Comparison of ENCODE assay signal across 8 cellular contexts in the genomic region with DNA sequence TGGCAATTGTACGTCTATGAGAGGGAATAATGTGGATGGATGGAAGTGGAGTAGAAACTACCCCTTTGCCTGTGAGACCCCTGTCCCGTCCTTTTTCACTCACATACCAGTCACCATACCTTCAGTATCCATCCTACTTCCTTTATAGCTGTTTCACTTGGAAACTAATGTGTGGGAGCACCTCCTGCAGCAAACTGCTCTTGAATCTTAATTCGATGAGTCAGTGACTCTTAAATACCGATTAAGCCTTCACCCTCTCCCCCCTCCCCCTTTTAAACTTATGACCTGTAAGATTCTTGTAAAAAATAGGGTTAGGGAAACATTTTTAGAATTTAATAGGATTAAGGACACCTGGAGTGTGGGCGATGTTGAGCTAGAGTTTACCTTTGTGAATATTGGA. TPM values are rescaled to one million over a fixed set of nuclear protein-coding genes. Genes with fewer than 3 reads are reported as not detected.
DNase-seq lines count a peak whose midpoint lies in the region; ATAC-seq lines count a peak whose summit lies in the region.

No MANE protein-coding gene starts in this region.

- H3K36me3 Mint-ChIP-seq in activated T-cell treated with anti-CD3 and anti-CD28 coated beads, Interleukin-2, amount 50 U/mL, for 24 hours (ENCODE audit: low read depth): no peaks in the 10 kb centered on the region
- H3K36me3 Mint-ChIP-seq in effector memory CD8-positive, alpha-beta T cell (ENCODE audit: insufficient read depth): peaks cover 10% of the 10 kb centered on the region
- no peaks in the 10 kb centered on the region for H3K36me3 Mint-ChIP-seq in naive B cell

- ATAC-seq in effector memory CD8-positive, alpha-beta T cell (replicated peaks): no peak
- ATAC-seq in naive B cell (ENCODE audit: low read depth in 2 of 2): no peak

- H3K9me3 Mint-ChIP-seq in activated T-cell treated with anti-CD3 and anti-CD28 coated beads, Interleukin-2, amount 50 U/mL, for 24 hours: no peaks in the 10 kb centered on the region
- no peaks in the 10 kb centered on the region for H3K9me3 Mint-ChIP-seq in effector memory CD8-positive, alpha-beta T cell
- no peaks in the 10 kb centered on the region for H3K9me3 Mint-ChIP-seq in naive B cell

- in situ Hi-C loops in SK-MEL-5 (cut with HindIII; ENCODE audit: low pct_unique_long_range_greater_than_20kb, low sequenced_read_pairs): no loop called here

- DNase-seq in activated T-cell treated with anti-CD3 and anti-CD28 coated beads, Interleukin-2, amount 50 U/mL, for 24 hours: no peak
- no peak for DNase-seq in activated T-cell treated with anti-CD3 and anti-CD28 coated beads, Interleukin-2, amount 50 U/mL, for 48 hours
- peak; percentile 49 for DNase-seq in SK-MEL-5 (ENCODE audit: low read depth, low spot score)
- no peak for DNase-seq in effector memory CD8-positive, alpha-beta T cell
- no peak for DNase-seq in naive B cell
- DNase-seq in KG1 (lab: John Stamatoyannopoulos, UW): no peak
- no peak for DNase-seq in DMS153 (lab: John Stamatoyannopoulos, UW)
- no peak for DNase-seq in NCI-H1436 (lab: John Stamatoyannopoulos, UW)

- peaks cover 38% of the 10 kb centered on the region for H3K27me3 Mint-ChIP-seq in activated T-cell treated with anti-CD3 and anti-CD28 coated beads, Interleukin-2, amount 50 U/mL, for 24 hours
- no peaks in the 10 kb centered on the region for H3K27me3 Mint-ChIP-seq in effector memory CD8-positive, alpha-beta T cell
- peaks cover 6 to 9% (median 9%) of the 10 kb centered on the region in 3 donors for H3K27me3 Mint-ChIP-seq in naive B cell

- peak overlapping the region; percentile 84 for H3K27ac Mint-ChIP-seq in activated T-cell treated with anti-CD3 and anti-CD28 coated beads, Interleukin-2, amount 50 U/mL, for 24 hours
- peak overlapping the region; percentile 66 to 78 for H3K27ac Mint-ChIP-seq in effector memory CD8-positive, alpha-beta T cell
- peak overlapping the region in 4 of 6 donors; percentile 49 to 80 (median 77) for H3K27ac Mint-ChIP-seq in naive B cell

- peaks cover 33% of the 10 kb centered on the region for H3K4me1 Mint-ChIP-seq in activated T-cell treated with anti-CD3 and anti-CD28 coated beads, Interleukin-2, amount 50 U/mL, for 24 hours (ENCODE audit: low read depth)
- peaks cover 21 to 23% of the 10 kb centered on the region in 2 donors for H3K4me1 Mint-ChIP-seq in effector memory CD8-positive, alpha-beta T cell (ENCODE audit: low read depth in 2 of 2)
- peaks cover 21 to 34% (median 29%) of the 10 kb centered on the region in 3 donors for H3K4me1 Mint-ChIP-seq in naive B cell

- H3K4me3 Mint-ChIP-seq in activated T-cell treated with anti-CD3 and anti-CD28 coated beads, Interleukin-2, amount 50 U/mL, for 24 hours: peak overlapping the region; percentile 82
- H3K4me3 Mint-ChIP-seq in effector memory CD8-positive, alpha-beta T cell: peak overlapping the region; percentile 78 to 89
- H3K4me3 Mint-ChIP-seq in naive B cell: peak overlapping the region; percentile 85 to 96 (median 92)

RNA-seq across cellular contexts. Expression of gene SPRED1, which starts 0.8 kb away (rescaled TPM):
- 51.0 and 51.3 TPM in 2 replicates for total RNA-seq in SK-MEL-5 (2014; rRNA removed; shearing (Covaris generic))
- 28.7 and 37.5 TPM in 2 replicates for polyA plus RNA-seq in SK-MEL-5 (2015; cell fraction: cytosol; rRNA removed)
- polyA plus RNA-seq in SK-MEL-5 (2015; cell fraction: nucleus; rRNA removed): 23.9 and 26.4 TPM in 2 replicates
- polyA plus RNA-seq in naive B cell (ENCODE audit: low read depth in 6 of 6): 1 to 10 TPM in 1 of 6 donors, under 1 TPM in 4, not detected in 1; 0.17 to 1.0 (median 0.27) TPM
